12 cellular contexts compared by ENCODE assay signal in genomic region chr16:79897444-79898146, GRCh38.
DNase-seq lines count a peak whose midpoint lies in the region; ATAC-seq and TF ChIP-seq lines count a peak whose summit lies in the region.
"Had no signal": no experiment of that assay in that cellular context is flagged by ENCODE, and none has a peak within 500 bp of the region (broad histone marks: within the 10 kb centered on the region; RNA-seq: fewer than 3 reads in every experiment).

No MANE protein-coding gene starts in this region.

- H3K27me3 Mint-ChIP-seq in WTC11 (ENCODE audit: low read depth) (no peaks in the 10 kb centered on the region), nephron progenitor cell (ENCODE audit: low read depth, poor library complexity) (no peaks in the 10 kb centered on the region)

- POLR2A ChIA-PET in WTC11 (lab: Charles Lee) = no interaction called here

- DNase-seq in COLO829 (ENCODE audit: low spot score) = peak; percentile 24
- no peak for DNase-seq in WTC11 (ENCODE audit: low spot score)
- peak; percentile 81 for DNase-seq in glomerular visceral epithelial cell (ENCODE audit: extremely low spot score)
- DNase-seq in nephron progenitor cell = no peak
- no peak for DNase-seq in erythroblast (lab: John Stamatoyannopoulos, UW)
- DNase-seq in NCI-H1417 treated with DMSO at 0.1 percent for 48 hours (lab: John Stamatoyannopoulos, UW) = no peak
- no peak for DNase-seq in NCI-H187 (lab: John Stamatoyannopoulos, UW)
- DNase-seq: activated CD4-positive, alpha-beta T cell treated with anti-CD3 and anti-CD28 coated beads for 1 hour; activated T-cell treated with anti-CD3 and anti-CD28 coated beads, Interleukin-2, amount 50 U/mL, for 4 hours; NCI-H2107; SW 1271 had no signal

- TF ChIP-seq CTCF in WTC11 (IDR thresholded peaks at IDR 0.05) (no peak), nephron progenitor cell (IDR thresholded peaks at IDR 0.05) (no peak)

- H3K27ac Mint-ChIP-seq in WTC11 = no peak overlapping the region
- H3K27ac Mint-ChIP-seq in nephron progenitor cell = peak overlapping the region; percentile 29

- no peaks in the 10 kb centered on the region for H3K36me3 Mint-ChIP-seq in WTC11
- H3K36me3 Mint-ChIP-seq in nephron progenitor cell (ENCODE audit: low read depth) = no peaks in the 10 kb centered on the region

- H3K4me3 Mint-ChIP-seq in WTC11 = no peak overlapping the region
- no peak overlapping the region for H3K4me3 Mint-ChIP-seq in nephron progenitor cell
- H3K4me3 Mint-ChIP-seq: activated T-cell treated with anti-CD3 and anti-CD28 coated beads, Interleukin-2, amount 50 U/mL, for 4 hours had no signal

- ATAC-seq in WTC11 = no peak
- ATAC-seq in GM19324 (IDR thresholded peaks at IDR 0.05; ENCODE audit: low FRiP score, unreplicated experiment) = no peak
- ATAC-seq: activated T-cell treated with anti-CD3 and anti-CD28 coated beads, Interleukin-2, amount 50 U/mL, for 4 hours had no signal

- H3K4me1 Mint-ChIP-seq in WTC11 (peaks cover 9% of the 10 kb centered on the region), nephron progenitor cell (no peaks in the 10 kb centered on the region)

- TF ChIP-seq POLR2A in erythroblast (IDR thresholded peaks at IDR 0.05; ENCODE audit: low read length) = no peak

- peaks cover 13% of the 10 kb centered on the region for H3K9me3 Mint-ChIP-seq in WTC11
- H3K9me3 Mint-ChIP-seq in nephron progenitor cell = no peaks in the 10 kb centered on the region
- H3K9me3 Mint-ChIP-seq: activated T-cell treated with anti-CD3 and anti-CD28 coated beads, Interleukin-2, amount 50 U/mL, for 4 hours had no signal

- CTCF ChIA-PET in WTC11 (lab: Charles Lee) = no interaction called here

TF ChIP-seq in WTC11, 78 proteins besides CTCF, POLR2A, EP300 and RAD21:
- TF ChIP-seq GABPB1 (CRISPR knock-in tag; IDR thresholded peaks at IDR 0.05) (peak; percentile 20; the same call in 1 of the 2 replicates), SP1 (CRISPR knock-in tag; conservative IDR thresholded peaks at IDR 0.05) (no peak), ZBTB21 (CRISPR knock-in tag; IDR thresholded peaks at IDR 0.05; ENCODE audit: borderline replicate concordance) (no peak), HMGA2 (CRISPR knock-in tag; IDR thresholded peaks at IDR 0.05) (no peak)
TF ChIP-seq in WTC11: peak in this region for 1.

Comparison
In these comparisons a context has a peak if more than half of its experiments do, and no peak if none do; other contexts are left out.
1. DNase-seq: peak in COLO829 (single experiment) and glomerular visceral epithelial cell (single experiment); none in WTC11 (single experiment), nephron progenitor cell (single experiment), erythroblast (0 of 2), NCI-H1417 treated with DMSO at 0.1 percent for 48 hours (single experiment) and NCI-H187 (0 of 2).